ENCODE assay signal across 7 cellular contexts in the genomic region with DNA sequence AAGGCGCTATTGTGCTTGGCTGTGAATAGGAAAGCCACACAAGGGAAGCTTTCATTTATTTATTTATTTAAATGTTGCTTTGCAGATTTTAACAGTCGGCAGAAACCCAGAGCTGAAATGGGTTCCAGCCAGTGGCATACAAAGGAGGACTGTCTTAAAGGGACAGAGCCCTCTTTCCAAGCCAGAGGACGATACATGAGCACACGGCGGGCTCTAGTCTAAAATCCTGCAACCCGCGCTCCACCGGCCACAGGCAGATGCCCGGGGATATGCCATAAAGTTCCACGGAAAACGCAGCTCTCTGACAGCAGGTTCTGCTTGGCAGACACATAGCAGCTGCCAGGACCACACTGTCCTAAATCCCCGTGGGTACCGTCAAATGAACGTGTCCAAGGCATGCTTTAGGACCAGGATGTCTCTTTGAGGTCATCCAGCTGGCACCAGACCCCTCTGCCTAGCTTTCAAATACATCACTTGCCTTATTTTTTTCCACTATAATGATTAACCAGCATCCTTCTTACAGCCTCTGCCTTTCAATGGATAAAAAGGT.
DNase-seq lines count a peak whose midpoint lies in the region; ATAC-seq and TF ChIP-seq lines count a peak whose summit lies in the region.

No MANE protein-coding gene starts in this region.

- peak overlapping the region; percentile 64 for H3K4me3 ChIP-seq in GM06990 (replicated peaks; ENCODE audit: low read depth, low read length)

- H3K4me3 Mint-ChIP-seq in MCF 10A (ENCODE audit: unreplicated experiment) = peak overlapping the region; percentile 74
- H3K4me3 Mint-ChIP-seq in activated CD8-positive, alpha-beta memory T cell treated with anti-CD3 and anti-CD28 coated beads, Interleukin-2, amount 10 ng/mL, durations not matched to agents 7 days and 5 days = no peak overlapping the region

- peak overlapping the region; percentile 70 for H3K27ac Mint-ChIP-seq in MCF 10A (ENCODE audit: low read depth, unreplicated experiment)
- H3K27ac Mint-ChIP-seq in activated CD8-positive, alpha-beta memory T cell treated with anti-CD3 and anti-CD28 coated beads, Interleukin-2, amount 10 ng/mL, durations not matched to agents 7 days and 5 days = no peak overlapping the region

- H3K27ac ChIP-seq in substantia nigra (ENCODE audit: low read depth, low read length, poor library complexity, severe bottlenecking) = peak overlapping the region; percentile 95

- intact Hi-C loops in MCF 10A (cut with micrococcal nuclease) (loop anchor here (1.0 kb wide), 1 partner anchor 29 kb away; no protein-coding TSS in a partner anchor), left colon (cut with DNase I, micrococcal nuclease) (no loop called here)

- no peaks in the 10 kb centered on the region for H3K36me3 Mint-ChIP-seq in MCF 10A (ENCODE audit: insufficient read depth, unreplicated experiment)
- H3K36me3 Mint-ChIP-seq in activated CD8-positive, alpha-beta memory T cell treated with anti-CD3 and anti-CD28 coated beads, Interleukin-2, amount 10 ng/mL, durations not matched to agents 7 days and 5 days = peaks cover 1% of the 10 kb centered on the region

- H3K9me3 Mint-ChIP-seq in MCF 10A (ENCODE audit: unreplicated experiment) = no peaks in the 10 kb centered on the region
- no peaks in the 10 kb centered on the region for H3K9me3 Mint-ChIP-seq in activated CD8-positive, alpha-beta memory T cell treated with anti-CD3 and anti-CD28 coated beads, Interleukin-2, amount 10 ng/mL, durations not matched to agents 7 days and 5 days (ENCODE audit: low read depth)

- H3K4me1 Mint-ChIP-seq in MCF 10A (ENCODE audit: insufficient read depth, unreplicated experiment) = peaks cover 55% of the 10 kb centered on the region
- H3K4me1 Mint-ChIP-seq in activated CD8-positive, alpha-beta memory T cell treated with anti-CD3 and anti-CD28 coated beads, Interleukin-2, amount 10 ng/mL, durations not matched to agents 7 days and 5 days = peaks cover 79% of the 10 kb centered on the region

- ATAC-seq in left colon (peak; percentile 47), HG03095 (IDR thresholded peaks at IDR 0.05; ENCODE audit: unreplicated experiment) (no peak)
- ATAC-seq in activated CD8-positive, alpha-beta memory T cell treated with anti-CD3 and anti-CD28 coated beads, Interleukin-2, amount 10 ng/mL, durations not matched to agents 7 days and 5 days = no peak

- H3K27me3 ChIP-seq in GM06990 (replicated peaks; ENCODE audit: control insufficient read depth, insufficient read depth, low read length) = no peaks in the 10 kb centered on the region

- DNase-seq in GM06990 (ENCODE audit: extremely low read depth, insufficient read length) = no peak
- DNase-seq in NCI-H2196 treated with DMSO at 0.1 percent for 48 hours (lab: John Stamatoyannopoulos, UW; ENCODE audit: unreplicated experiment) = peak; percentile 59
- peak; percentile 57 for DNase-seq in MCF 10A (ENCODE audit: unreplicated experiment)
- no peak for DNase-seq in left colon
- DNase-seq in substantia nigra (lab: John Stamatoyannopoulos, UW) = peak in 44 of 49 donors; percentile 32 to 94 (median 76)
- no peak for DNase-seq in activated CD8-positive, alpha-beta memory T cell treated with anti-CD3 and anti-CD28 coated beads, Interleukin-2, amount 10 ng/mL, durations not matched to agents 7 days and 5 days

- H3K36me3 ChIP-seq in GM06990 (ENCODE audit: control insufficient read depth, insufficient read depth, low read length) = peaks cover 2% of the 10 kb centered on the region; the same call in 1 of the 2 replicates

- TF ChIP-seq CTCF in GM06990 (IDR thresholded peaks at IDR 0.05; ENCODE audit: insufficient read depth, low read length, poor library complexity, severe bottlenecking) (no peak), MCF 10A (IDR thresholded peaks at IDR 0.05; ENCODE audit: unreplicated experiment) (no peak)

- no TSS peak for BruUV-seq in MCF 10A (replicated peaks; lab: Mats Ljungman, UMichigan)

- CTCF ChIA-PET in MCF 10A (lab: Yijun Ruan, JAX) = interaction anchor here (0.9 to 2.6 kb wide), 4 partner anchors 9 to 220 kb away, joined by 4 to 16 read pairs (median 9); no protein-coding TSS in a partner anchor
- CTCF ChIA-PET in activated CD8-positive, alpha-beta memory T cell treated with anti-CD3 and anti-CD28 coated beads, Interleukin-2, amount 10 ng/mL, durations not matched to agents 7 days and 5 days (lab: Charles Lee) = interaction anchor here (0.5 to 3.3 kb wide), 4 partner anchors 8 to 52 kb away, joined by 3 to 18 read pairs (median 4); no protein-coding TSS in a partner anchor

- no peaks in the 10 kb centered on the region for H3K27me3 Mint-ChIP-seq in MCF 10A (ENCODE audit: insufficient read depth, unreplicated experiment)
- no peaks in the 10 kb centered on the region for H3K27me3 Mint-ChIP-seq in activated CD8-positive, alpha-beta memory T cell treated with anti-CD3 and anti-CD28 coated beads, Interleukin-2, amount 10 ng/mL, durations not matched to agents 7 days and 5 days

- POLR2A ChIA-PET in MCF 10A (lab: Yijun Ruan, JAX) = interaction anchor here (0.5 to 7.9 kb wide), 14 partner anchors 8 to 1434 kb away, joined by 3 to 131 read pairs (median 6); no protein-coding TSS in a partner anchor

Comparison
In these comparisons a context has a peak if more than half of its experiments do, and no peak if none do; other contexts are left out.
1. DNase-seq: peak in NCI-H2196 treated with DMSO at 0.1 percent for 48 hours (single experiment), MCF 10A (single experiment) and substantia nigra (44 of 49); none in GM06990 (single experiment), left colon (0 of 2) and activated CD8-positive, alpha-beta memory T cell treated with anti-CD3 and anti-CD28 coated beads, Interleukin-2, amount 10 ng/mL, durations not matched to agents 7 days and 5 days (single experiment).